In the genomic region with DNA sequence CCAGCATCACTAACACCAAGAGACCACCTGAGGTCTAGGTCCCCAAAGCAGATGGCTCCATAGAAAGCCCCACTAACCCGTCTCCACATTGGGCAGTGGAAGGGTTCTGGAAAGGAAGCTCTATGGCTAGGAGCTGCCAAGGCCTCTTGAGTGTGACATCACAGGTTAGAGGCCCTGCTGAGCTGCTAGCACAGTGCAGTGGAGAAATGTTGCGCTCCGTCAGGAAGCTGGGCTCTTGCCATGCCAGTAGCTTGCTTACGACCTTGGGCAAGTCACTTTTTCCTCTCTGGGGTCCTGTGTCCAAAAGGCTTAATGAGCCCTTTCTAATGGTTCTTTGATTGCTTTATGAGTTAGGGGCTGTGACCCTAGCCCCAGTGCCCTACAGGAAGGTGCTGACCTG, we compare ENCODE assay signal across 19 cellular contexts. TPM values are rescaled to one million over a fixed set of nuclear protein-coding genes. Genes with fewer than 3 reads are reported as not detected.
DNase-seq lines count a peak whose midpoint lies in the region; ATAC-seq and TF ChIP-seq lines count a peak whose summit lies in the region.
"Had no signal": no experiment of that assay in that cellular context is flagged by ENCODE, and none has a peak within 500 bp of the region (broad histone marks: within the 10 kb centered on the region; RNA-seq: fewer than 3 reads in every experiment).

No MANE protein-coding gene starts in this region.

- H3K4me1 ChIP-seq in PC-9 (replicated peaks; ENCODE audit: insufficient read depth), result peaks cover 15% of the 10 kb centered on the region
- H3K4me1 ChIP-seq: pancreas had no signal

- peaks cover 50% of the 10 kb centered on the region for H3K36me3 Mint-ChIP-seq in stimulated activated naive CD8-positive, alpha-beta T cell treated with anti-CD3 and anti-CD28 coated beads, Interleukin-15, Interleukin-2, amounts not matched to agents 100 ng/mL and 50 ng/mL, for 24 hours (ENCODE audit: low read depth)
- H3K36me3 Mint-ChIP-seq in activated naive CD8-positive, alpha-beta T cell treated with anti-CD3 and anti-CD28 coated beads, Interleukin-2, amount 50 U/mL, for 24 hours (ENCODE audit: low read depth), result peaks cover 26% of the 10 kb centered on the region
- H3K36me3 Mint-ChIP-seq in immature natural killer cell (peaks cover 4 to 43% (median 12%) of the 10 kb centered on the region in 3 donors), type B pancreatic cell (peaks cover 7% of the 10 kb centered on the region)

- no peak for TF ChIP-seq CTCF in type B pancreatic cell (conservative IDR thresholded peaks at IDR 0.05)
- TF ChIP-seq CTCF in PC-9 (conservative IDR thresholded peaks at IDR 0.05), result no peak

- H3K79me2 ChIP-seq in PC-9 (ENCODE audit: low read depth), result no peaks in the 10 kb centered on the region

- no peak for ATAC-seq in stimulated activated naive CD8-positive, alpha-beta T cell treated with anti-CD3 and anti-CD28 coated beads, Interleukin-15, Interleukin-2, amounts not matched to agents 100 U/mL and 50 U/mL, for 24 hours
- no peak for ATAC-seq in activated naive CD8-positive, alpha-beta T cell treated with anti-CD3 and anti-CD28 coated beads, Interleukin-2, amount 50 U/mL, for 24 hours
- ATAC-seq: gastroesophageal sphincter, left lung, SK-N-SH treated with all-trans-retinoic acid at 6 μM for 48 hours had no signal

- H3K27ac Mint-ChIP-seq in stimulated activated naive CD8-positive, alpha-beta T cell treated with anti-CD3 and anti-CD28 coated beads, Interleukin-15, Interleukin-2, amounts not matched to agents 100 ng/mL and 50 ng/mL, for 24 hours, result peak overlapping the region; percentile 76
- peak overlapping the region; percentile 54 for H3K27ac Mint-ChIP-seq in activated naive CD8-positive, alpha-beta T cell treated with anti-CD3 and anti-CD28 coated beads, Interleukin-2, amount 50 U/mL, for 24 hours
- H3K27ac Mint-ChIP-seq in immature natural killer cell, result peak overlapping the region in 5 of 6 donors; percentile 4 to 78 (median 55)
- H3K27ac Mint-ChIP-seq in type B pancreatic cell, result peak overlapping the region; percentile 62

- DNase-seq in stimulated activated naive CD8-positive, alpha-beta T cell treated with anti-CD3 and anti-CD28 coated beads, Interleukin-15, Interleukin-2, amounts not matched to agents 100 U/mL and 50 U/mL, for 24 hours, result no peak
- DNase-seq in activated naive CD8-positive, alpha-beta T cell treated with anti-CD3 and anti-CD28 coated beads, Interleukin-2, amount 50 U/mL, for 24 hours, result no peak
- DNase-seq in immature natural killer cell, result no peak
- DNase-seq in type B pancreatic cell (ENCODE audit: extremely low spot score, unreplicated experiment), result no peak
- DNase-seq in DMS53 (lab: John Stamatoyannopoulos, UW), result no peak
- DNase-seq in PC-9, result no peak
- no peak for DNase-seq in foreskin melanocyte
- DNase-seq: dermis blood vessel endothelial cell; GDM1; IMR-90; left lung; MG63; NCI-H1436 treated with DMSO at 0.1 percent for 48 hours; NCI-H2171; stimulated activated CD4-positive, alpha-beta T cell treated with anti-CD3 and anti-CD28 coated beads, Interleukin-2, amount 100 ng/mL, for 48 hours had no signal

- peaks cover 95% of the 10 kb centered on the region for H3K4me1 Mint-ChIP-seq in stimulated activated naive CD8-positive, alpha-beta T cell treated with anti-CD3 and anti-CD28 coated beads, Interleukin-15, Interleukin-2, amounts not matched to agents 100 ng/mL and 50 ng/mL, for 24 hours (ENCODE audit: low read depth)
- H3K4me1 Mint-ChIP-seq in activated naive CD8-positive, alpha-beta T cell treated with anti-CD3 and anti-CD28 coated beads, Interleukin-2, amount 50 U/mL, for 24 hours, result peaks cover 87% of the 10 kb centered on the region
- H3K4me1 Mint-ChIP-seq in immature natural killer cell (peaks cover 24 to 25% of the 10 kb centered on the region in 2 donors), type B pancreatic cell (ENCODE audit: unreplicated experiment) (peaks cover 17% of the 10 kb centered on the region)

- no peaks in the 10 kb centered on the region; the same call in 1 of the 2 replicates for H3F3A ChIP-seq in PC-9 (ENCODE audit: insufficient read depth, low read depth)

- H3K36me3 ChIP-seq in PC-9 (ENCODE audit: low read depth), result no peaks in the 10 kb centered on the region
- H3K36me3 ChIP-seq: MG63 had no signal

- no peaks in the 10 kb centered on the region for H3K27me3 Mint-ChIP-seq in stimulated activated naive CD8-positive, alpha-beta T cell treated with anti-CD3 and anti-CD28 coated beads, Interleukin-15, Interleukin-2, amounts not matched to agents 100 ng/mL and 50 ng/mL, for 24 hours
- no peaks in the 10 kb centered on the region for H3K27me3 Mint-ChIP-seq in activated naive CD8-positive, alpha-beta T cell treated with anti-CD3 and anti-CD28 coated beads, Interleukin-2, amount 50 U/mL, for 24 hours
- peaks cover 2 to 4% (median 3%) of the 10 kb centered on the region in 3 donors for H3K27me3 Mint-ChIP-seq in immature natural killer cell (ENCODE audit: low read depth in 3 of 3)
- H3K27me3 Mint-ChIP-seq in type B pancreatic cell, result no peaks in the 10 kb centered on the region

- POLR2A ChIA-PET in PC-9 (lab: Charles Lee; ENCODE audit: unreplicated experiment), result interaction anchor here (0.6 to 0.7 kb wide), 2 partner anchors 48 to 332 kb away, joined by 4 to 6 read pairs; no protein-coding TSS in a partner anchor

- H3K4me3 Mint-ChIP-seq in stimulated activated naive CD8-positive, alpha-beta T cell treated with anti-CD3 and anti-CD28 coated beads, Interleukin-15, Interleukin-2, amounts not matched to agents 100 ng/mL and 50 ng/mL, for 24 hours, result no peak overlapping the region
- H3K4me3 Mint-ChIP-seq in activated naive CD8-positive, alpha-beta T cell treated with anti-CD3 and anti-CD28 coated beads, Interleukin-2, amount 50 U/mL, for 24 hours, result no peak overlapping the region
- H3K4me3 Mint-ChIP-seq in immature natural killer cell (no peak overlapping the region), type B pancreatic cell (no peak overlapping the region)

- intact Hi-C loops in PC-9 (cut with micrococcal nuclease; ENCODE audit: unreplicated experiment), result no loop called here

- H3K4me2 ChIP-seq in PC-9, result no peak overlapping the region

- H3K9me3 ChIP-seq in PC-9 (ENCODE audit: insufficient read depth, low read depth), result no peaks in the 10 kb centered on the region
- H3K9me3 ChIP-seq: gastroesophageal sphincter, left lung, MG63, pancreas had no signal

- BruUV-seq in PC-9 (replicated peaks; lab: Mats Ljungman, UMichigan), result no TSS peak

- H3K9me2 ChIP-seq in PC-9 (ENCODE audit: insufficient read depth), result no peaks in the 10 kb centered on the region

- H3K27me3 ChIP-seq in PC-9 (ENCODE audit: insufficient read depth, low read depth), result no peaks in the 10 kb centered on the region
- H3K27me3 ChIP-seq: gastroesophageal sphincter, left lung, MG63, pancreas had no signal

- CTCF ChIA-PET in PC-9 (lab: Charles Lee), result no interaction called here

- H2AFZ ChIP-seq in PC-9, result no peak overlapping the region

- no peaks in the 10 kb centered on the region for H3K9me3 Mint-ChIP-seq in stimulated activated naive CD8-positive, alpha-beta T cell treated with anti-CD3 and anti-CD28 coated beads, Interleukin-15, Interleukin-2, amounts not matched to agents 100 ng/mL and 50 ng/mL, for 24 hours
- no peaks in the 10 kb centered on the region for H3K9me3 Mint-ChIP-seq in activated naive CD8-positive, alpha-beta T cell treated with anti-CD3 and anti-CD28 coated beads, Interleukin-2, amount 50 U/mL, for 24 hours
- no peaks in the 10 kb centered on the region for H3K9me3 Mint-ChIP-seq in immature natural killer cell
- H3K9me3 Mint-ChIP-seq in type B pancreatic cell, result no peaks in the 10 kb centered on the region

- H4K20me1 ChIP-seq in PC-9 (ENCODE audit: insufficient read depth), result no peaks in the 10 kb centered on the region

- no peak overlapping the region for H3K27ac ChIP-seq in PC-9
- H3K27ac ChIP-seq: pancreas had no signal

- H3K4me3 ChIP-seq in PC-9, result no peak overlapping the region
- H3K4me3 ChIP-seq: gastroesophageal sphincter, left lung, MG63, pancreas had no signal

RNA-seq across cellular contexts. Expression of a gene that starts 10.6 kb away (rescaled TPM):
- polyA plus RNA-seq in immature natural killer cell, result 100 to 1,000 TPM in 1 of 3 donors, 10 to 100 TPM in 2; 88.2 to 136 (median 98.1) TPM
- total RNA-seq in type B pancreatic cell (ENCODE audit: low replicate concordance), result 21.0 and 36.8 TPM in 2 replicates
- total RNA-seq in PC-9 (2021), result 15.7 and 17.4 TPM in 2 replicates
